ENCODE assay signal across 1 cellular context in the genomic region with DNA sequence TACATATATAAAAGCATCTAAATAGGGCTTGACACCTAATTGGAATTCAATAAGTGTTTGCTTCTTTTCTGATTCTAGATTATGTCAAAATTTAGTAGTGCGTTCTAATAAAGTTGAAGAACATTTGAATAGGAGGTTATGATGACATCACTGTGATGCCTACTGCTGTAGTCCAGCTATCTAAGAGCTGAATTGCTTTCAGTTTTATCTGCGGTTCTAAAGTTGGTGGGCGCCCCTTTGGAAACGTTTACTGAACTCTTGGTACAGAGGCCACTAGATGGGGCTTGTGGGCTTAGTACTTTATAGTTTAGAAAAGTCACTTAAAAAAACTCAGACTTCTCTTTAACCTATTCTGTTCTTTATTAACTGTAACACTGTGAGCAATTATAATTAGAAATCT.
TF ChIP-seq lines count a peak whose summit lies in the region.

No MANE protein-coding gene starts in this region.

TF ChIP-seq in HEK293, 187 proteins besides CTCF, POLR2A, EP300 and RAD21 (continued from another document):
- TF ChIP-seq, protein P1, sequence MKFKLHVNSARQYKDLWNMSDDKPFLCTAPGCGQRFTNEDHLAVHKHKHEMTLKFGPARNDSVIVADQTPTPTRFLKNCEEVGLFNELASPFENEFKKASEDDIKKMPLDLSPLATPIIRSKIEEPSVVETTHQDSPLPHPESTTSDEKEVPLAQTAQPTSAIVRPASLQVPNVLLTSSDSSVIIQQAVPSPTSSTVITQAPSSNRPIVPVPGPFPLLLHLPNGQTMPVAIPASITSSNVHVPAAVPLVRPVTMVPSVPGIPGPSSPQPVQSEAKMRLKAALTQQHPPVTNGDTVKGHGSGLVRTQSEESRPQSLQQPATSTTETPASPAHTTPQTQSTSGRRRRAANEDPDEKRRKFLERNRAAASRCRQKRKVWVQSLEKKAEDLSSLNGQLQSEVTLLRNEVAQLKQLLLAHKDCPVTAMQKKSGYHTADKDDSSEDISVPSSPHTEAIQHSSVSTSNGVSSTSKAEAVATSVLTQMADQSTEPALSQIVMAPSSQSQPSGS (tag by site-specific recombination; IDR thresholded peaks at IDR 0.05; ENCODE audit: low read depth): peak; percentile 59
- no peak for TF ChIP-seq ZNF571 (tag by site-specific recombination; IDR thresholded peaks at IDR 0.05)
- TF ChIP-seq ZNF76 (tag by site-specific recombination; IDR thresholded peaks at IDR 0.05; ENCODE audit: borderline replicate concordance, low read depth): no peak
- no peak for TF ChIP-seq KLF1 (tag by site-specific recombination; IDR thresholded peaks at IDR 0.05)
- TF ChIP-seq ZNF366 (tag by site-specific recombination; conservative IDR thresholded peaks at IDR 0.05): no peak
- TF ChIP-seq ZNF610 (tag by site-specific recombination; IDR thresholded peaks at IDR 0.05; ENCODE audit: borderline replicate concordance): no peak
- TF ChIP-seq EGR2 (tag by site-specific recombination; IDR thresholded peaks at IDR 0.05; ENCODE audit: low read depth): no peak
- peak; percentile 38 for TF ChIP-seq SETDB1 (IDR thresholded peaks at IDR 0.05; ENCODE audit: insufficient read length, low read length)
- TF ChIP-seq TCF7L2 (IDR thresholded peaks at IDR 0.05; ENCODE audit: borderline replicate concordance, low read depth, low read length): no peak
- TF ChIP-seq TRIM28 (IDR thresholded peaks at IDR 0.05; ENCODE audit: borderline replicate concordance, low read length): peak; percentile 33; the same call in 1 of the 2 replicates
- TF ChIP-seq ZNF501 (tag by site-specific recombination; IDR thresholded peaks at IDR 0.05): no peak
- no peak for TF ChIP-seq ZNF335 (tag by site-specific recombination; conservative IDR thresholded peaks at IDR 0.05)
- TF ChIP-seq, protein P2, sequence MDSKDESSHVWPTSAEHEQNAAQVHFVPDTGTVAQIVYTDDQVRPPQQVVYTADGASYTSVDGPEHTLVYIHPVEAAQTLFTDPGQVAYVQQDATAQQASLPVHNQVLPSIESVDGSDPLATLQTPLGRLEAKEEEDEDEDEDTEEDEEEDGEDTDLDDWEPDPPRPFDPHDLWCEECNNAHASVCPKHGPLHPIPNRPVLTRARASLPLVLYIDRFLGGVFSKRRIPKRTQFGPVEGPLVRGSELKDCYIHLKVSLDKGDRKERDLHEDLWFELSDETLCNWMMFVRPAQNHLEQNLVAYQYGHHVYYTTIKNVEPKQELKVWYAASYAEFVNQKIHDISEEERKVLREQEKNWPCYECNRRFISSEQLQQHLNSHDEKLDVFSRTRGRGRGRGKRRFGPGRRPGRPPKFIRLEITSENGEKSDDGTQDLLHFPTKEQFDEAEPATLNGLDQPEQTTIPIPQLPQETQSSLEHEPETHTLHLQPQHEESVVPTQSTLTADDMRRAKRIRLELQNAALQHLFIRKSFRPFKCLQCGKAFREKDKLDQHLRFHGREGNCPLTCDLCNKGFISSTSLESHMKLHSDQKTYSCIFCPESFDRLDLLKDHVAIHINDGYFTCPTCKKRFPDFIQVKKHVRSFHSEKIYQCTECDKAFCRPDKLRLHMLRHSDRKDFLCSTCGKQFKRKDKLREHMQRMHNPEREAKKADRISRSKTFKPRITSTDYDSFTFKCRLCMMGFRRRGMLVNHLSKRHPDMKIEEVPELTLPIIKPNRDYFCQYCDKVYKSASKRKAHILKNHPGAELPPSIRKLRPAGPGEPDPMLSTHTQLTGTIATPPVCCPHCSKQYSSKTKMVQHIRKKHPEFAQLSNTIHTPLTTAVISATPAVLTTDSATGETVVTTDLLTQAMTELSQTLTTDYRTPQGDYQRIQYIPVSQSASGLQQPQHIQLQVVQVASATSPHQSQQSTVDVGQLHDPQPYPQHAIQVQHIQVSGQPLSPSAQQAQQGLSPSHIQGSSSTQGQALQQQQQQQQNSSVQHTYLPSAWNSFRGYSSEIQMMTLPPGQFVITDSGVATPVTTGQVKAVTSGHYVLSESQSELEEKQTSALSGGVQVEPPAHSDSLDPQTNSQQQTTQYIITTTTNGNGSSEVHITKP (tag by site-specific recombination; IDR thresholded peaks at IDR 0.05): no peak
- no peak for TF ChIP-seq BCL11A (tag by site-specific recombination; IDR thresholded peaks at IDR 0.05; ENCODE audit: low read depth)
- no peak for TF ChIP-seq ZNF704 (tag by site-specific recombination; IDR thresholded peaks at IDR 0.05)
- TF ChIP-seq KLF9 (tag by site-specific recombination; IDR thresholded peaks at IDR 0.05; ENCODE audit: low read depth): no peak
- no peak for TF ChIP-seq ZNF274 (IDR thresholded peaks at IDR 0.05; ENCODE audit: low read length)
- TF ChIP-seq ZNF274 (tag by site-specific recombination; IDR thresholded peaks at IDR 0.05; ENCODE audit: borderline replicate concordance): no peak
